Comparison of ENCODE assay signal across 10 cellular contexts in the genomic region with DNA sequence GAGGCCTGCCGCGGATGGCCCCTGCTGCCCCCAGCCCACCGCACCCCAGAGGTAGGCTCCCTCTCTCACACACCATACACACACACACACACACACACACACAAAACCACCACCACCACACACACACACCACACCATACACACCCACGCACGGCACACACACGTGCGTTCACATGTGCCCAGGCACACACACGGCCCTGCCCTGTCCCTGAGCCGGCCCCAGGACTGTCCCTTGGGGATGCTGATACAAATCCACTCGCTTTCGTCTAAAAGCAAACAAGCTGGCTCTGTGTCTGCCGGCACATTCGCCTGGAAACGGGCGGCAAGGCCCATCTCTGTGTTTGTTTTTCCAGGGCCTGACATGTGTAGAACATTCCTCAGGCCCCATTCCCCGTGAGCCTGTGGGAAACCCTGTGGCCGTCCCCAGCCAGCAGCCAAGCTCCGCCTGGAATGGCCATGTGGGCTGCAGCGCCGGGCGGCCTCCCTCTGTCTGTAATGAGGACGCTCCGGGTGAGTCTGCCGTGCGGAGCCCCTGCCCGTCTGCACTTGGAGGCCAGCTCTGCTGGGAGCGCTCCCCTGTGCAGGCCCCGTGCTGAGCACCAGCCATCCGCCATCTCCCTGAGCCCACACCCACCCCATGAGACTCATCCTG.
DNase-seq lines count a peak whose midpoint lies in the region; ATAC-seq, FAIRE-seq and TF ChIP-seq lines count a peak whose summit lies in the region.
"Had no signal": no experiment of that assay in that cellular context is flagged by ENCODE, and none has a peak within 500 bp of the region (broad histone marks: within the 10 kb centered on the region; RNA-seq: fewer than 3 reads in every experiment).

No MANE protein-coding gene starts in this region.

- H3K27ac ChIP-seq in heart right ventricle, result no peak overlapping the region

- TF ChIP-seq POLR2A in GM12892 (IDR thresholded peaks at IDR 0.05; ENCODE audit: low read depth, low read length), result no peak

- FAIRE-seq in GM12892 (lab: Jason Lieb, UNC), result no peak

- in situ Hi-C loops in G401 (cut with HindIII; ENCODE audit: low sequenced_read_pairs), result no loop called here

- intact Hi-C loops in heart right ventricle (cut with DNase I), result no loop called here

- no peak overlapping the region for H3K4me3 ChIP-seq in heart right ventricle

- H3K27me3 ChIP-seq in heart right ventricle, result peaks cover 0 to 19% (median 4%) of the 10 kb centered on the region in 7 donors

- peak; percentile 86 for DNase-seq in AG08396 (ENCODE audit: low spot score)
- DNase-seq in amniotic epithelial cell (ENCODE audit: low read depth), result peak; percentile 73
- DNase-seq in heart right ventricle, result peak; percentile 49 to 55
- DNase-seq in omental fat pad (ENCODE audit: low spot score), result no peak
- DNase-seq in NOMO-1 (lab: John Stamatoyannopoulos, UW; ENCODE audit: unreplicated experiment in 2 of 2), result no peak
- no peak for DNase-seq in NCI-H345 (lab: John Stamatoyannopoulos, UW)
- DNase-seq in GM12892 (ENCODE audit: insufficient read length), result no peak
- no peak for DNase-seq in G401 (ENCODE audit: low spot score)
- DNase-seq: activated CD4-positive, alpha-beta T cell treated with anti-CD3 and anti-CD28 coated beads, Interleukin-2, amount 10 ng/mL, durations not matched to agents 7 days and 5 days had no signal

- TF ChIP-seq CTCF in heart right ventricle (IDR thresholded peaks at IDR 0.05) (no peak), omental fat pad (IDR thresholded peaks at IDR 0.05) (no peak)

- no peaks in the 10 kb centered on the region for H3K9me3 ChIP-seq in heart right ventricle

- ATAC-seq in heart right ventricle (peak; percentile 44 to 79 (median 74)), omental fat pad (ENCODE audit: low FRiP score) (peak; percentile 42)
- ATAC-seq: activated naive CD4-positive, alpha-beta T cell treated with anti-CD3 and anti-CD28 coated beads, Interleukin-2, amount 50 U/mL, for 72 hours had no signal

- H3K4me1 ChIP-seq in heart right ventricle, result peaks cover 0 to 38% (median 12%) of the 10 kb centered on the region in 9 donors

- WGBS in heart right ventricle, 2 donors, result 50 to 62% methylated on average over 29 of the region's 29 CpGs

- no peaks in the 10 kb centered on the region for H3K36me3 ChIP-seq in heart right ventricle

Comparison
In these comparisons a context has a peak if more than half of its experiments do, and no peak if none do; other contexts are left out.
1. DNase-seq: peak in AG08396 (single experiment), amniotic epithelial cell (single experiment) and heart right ventricle (2 of 2); none in omental fat pad (single experiment), NOMO-1 (0 of 2), NCI-H345 (single experiment), GM12892 (single experiment) and G401 (single experiment).